In the genomic region with DNA sequence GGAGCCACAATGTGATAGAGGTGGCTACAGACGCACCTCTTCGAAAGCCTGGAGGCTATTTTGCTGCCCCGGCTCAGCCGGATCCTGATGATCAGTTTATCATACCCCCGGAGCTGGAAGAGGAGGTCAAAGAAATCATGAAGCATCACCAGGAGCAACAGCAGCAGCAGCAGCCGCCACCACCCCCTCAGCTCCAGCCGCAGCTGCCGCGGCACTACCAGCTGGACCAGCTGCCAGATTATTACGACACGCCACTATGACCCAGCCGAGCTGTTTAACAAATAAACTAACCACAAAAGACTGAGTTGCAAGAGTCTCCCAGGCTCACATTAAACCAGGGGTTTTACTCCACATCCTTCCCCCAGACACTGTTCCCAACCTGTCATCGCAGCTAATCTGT, we compare ENCODE assay signal across 8 cellular contexts.
A peak's percentile ranks its signal among the peaks of the same experiment; 100 is the strongest.
DNase-seq lines count a peak whose midpoint lies in the region; ATAC-seq and TF ChIP-seq lines count a peak whose summit lies in the region.

No MANE protein-coding gene starts in this region.

- DNase-seq in A172 (ENCODE audit: low spot score) = peak; percentile 54
- DNase-seq in Kasumi-1 (lab: John Stamatoyannopoulos, UW) = peak; percentile 76 to 83
- peak; percentile 85 to 91 for DNase-seq in SHP77 (lab: John Stamatoyannopoulos, UW)
- peak; percentile 77 to 85 for DNase-seq in hippocampal formation (lab: John Stamatoyannopoulos, UW)
- DNase-seq in Karpas-422 = no peak
- no peak for DNase-seq in esophagus squamous epithelium (lab: John Stamatoyannopoulos, UW)
- no peak for DNase-seq in cerebellar nuclear complex (lab: John Stamatoyannopoulos, UW)

- H3K27me3 ChIP-seq in Karpas-422 (ENCODE audit: low read length) (no peaks in the 10 kb centered on the region), esophagus squamous epithelium (no peaks in the 10 kb centered on the region)

- no peaks in the 10 kb centered on the region for H3K9me2 ChIP-seq in Karpas-422 (replicated peaks; ENCODE audit: insufficient read depth, low read length)

- no peak overlapping the region for H2AFZ ChIP-seq in Karpas-422 (ENCODE audit: low read length)

- no peaks in the 10 kb centered on the region for H3K9me3 ChIP-seq in Karpas-422 (ENCODE audit: low read length)
- H3K9me3 ChIP-seq in esophagus squamous epithelium = no peaks in the 10 kb centered on the region

- no peak for ATAC-seq in HG03342 (IDR thresholded peaks at IDR 0.05; ENCODE audit: unreplicated experiment)

- H3K27ac ChIP-seq in Karpas-422 (ENCODE audit: low read length) (no peak overlapping the region), esophagus squamous epithelium (peak overlapping the region in 1 of 4 donors; percentile 19)

- 59 to 63% methylated on average over 9 to 13 of the region's 13 CpGs for WGBS in esophagus squamous epithelium, 2 donors

- H3K36me3 ChIP-seq in Karpas-422 (ENCODE audit: insufficient read depth, low read length) = no peaks in the 10 kb centered on the region
- peaks cover 0 to 65% (median 12%) of the 10 kb centered on the region in 3 donors for H3K36me3 ChIP-seq in esophagus squamous epithelium

- no peaks in the 10 kb centered on the region for H4K20me1 ChIP-seq in Karpas-422 (ENCODE audit: insufficient read depth, low read depth, low read length)

- TF ChIP-seq CTCF in esophagus squamous epithelium (IDR thresholded peaks at IDR 0.05) = no peak

- H3K4me1 ChIP-seq in Karpas-422 (ENCODE audit: low read length) (no peaks in the 10 kb centered on the region), esophagus squamous epithelium (peaks cover 4 to 26% (median 4%) of the 10 kb centered on the region in 3 donors)

- H3K4me3 ChIP-seq in Karpas-422 (ENCODE audit: low read length) = no peak overlapping the region
- no peak overlapping the region for H3K4me3 ChIP-seq in esophagus squamous epithelium

- no peak overlapping the region for H3K4me2 ChIP-seq in Karpas-422 (ENCODE audit: low read depth, low read length, poor library complexity, severe bottlenecking)

- no peak overlapping the region for H3K9ac ChIP-seq in Karpas-422 (ENCODE audit: low read length)

- intact Hi-C loops in esophagus squamous epithelium (cut with DNase I) = no loop called here

- H3K79me2 ChIP-seq in Karpas-422 (ENCODE audit: low read length) = no peaks in the 10 kb centered on the region

- no peak for TF ChIP-seq POLR2A in esophagus squamous epithelium (IDR thresholded peaks at IDR 0.05)

Comparison
In these comparisons a context has a peak if more than half of its experiments do, and no peak if none do; other contexts are left out.
1. DNase-seq: peak in A172 (single experiment), Kasumi-1 (2 of 2), SHP77 (2 of 2) and hippocampal formation (2 of 2); none in Karpas-422 (single experiment), esophagus squamous epithelium (single experiment) and cerebellar nuclear complex (0 of 2).